Comparison of ENCODE assay signal across 13 cellular contexts in the genomic region with DNA sequence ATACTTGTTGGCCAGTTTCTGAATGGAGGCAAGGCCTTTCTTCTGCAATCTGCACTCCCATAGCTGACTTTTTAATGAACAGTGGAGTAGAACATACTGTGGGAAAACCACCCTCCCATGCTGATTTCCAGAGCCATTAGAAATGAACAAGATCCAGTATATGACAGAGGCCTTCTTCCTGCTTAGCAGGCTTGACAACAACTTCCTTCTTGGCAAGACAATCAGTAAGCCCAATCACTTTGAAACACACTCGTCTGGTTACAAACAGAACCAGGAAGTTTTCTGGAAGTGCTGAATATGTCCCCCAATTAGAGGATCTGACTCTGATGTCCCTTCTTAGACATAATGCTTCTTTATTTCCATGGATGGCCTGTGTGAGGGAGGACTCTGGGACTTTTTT.
A peak's percentile ranks its signal among the peaks of the same experiment; 100 is the strongest.
DNase-seq lines count a peak whose midpoint lies in the region; ATAC-seq and TF ChIP-seq lines count a peak whose summit lies in the region.
"Had no signal": no experiment of that assay in that cellular context is flagged by ENCODE, and none has a peak within 500 bp of the region (broad histone marks: within the 10 kb centered on the region; RNA-seq: fewer than 3 reads in every experiment).

No MANE protein-coding gene starts in this region.

- H2AFZ ChIP-seq in ACC112 (ENCODE audit: low read length, unreplicated experiment): peak overlapping the region; percentile 48

- peaks cover 57% of the 10 kb centered on the region for H3K4me1 Mint-ChIP-seq in chondrocyte (ENCODE audit: low read depth)
- no peaks in the 10 kb centered on the region for H3K4me1 Mint-ChIP-seq in activated CD4-positive, alpha-beta memory T cell treated with anti-CD3 and anti-CD28 coated beads for 36 hours (ENCODE audit: low read depth)

- DNase-seq in LNCaP clone FGC (ENCODE audit: low read depth): peak; percentile 85
- no peak for DNase-seq in chondrocyte (ENCODE audit: low spot score)
- peak; percentile 25 for DNase-seq in myocyte (ENCODE audit: low read depth)
- no peak for DNase-seq in GM03348 (ENCODE audit: low spot score)
- no peak for DNase-seq in activated CD4-positive, alpha-beta memory T cell treated with anti-CD3 and anti-CD28 coated beads for 36 hours
- DNase-seq: DMS79 treated with DMSO at 0.1 percent for 48 hours, NCI-H510A treated with DMSO at 0.1 percent for 48 hours, nucleus accumbens, SHP77 treated with DMSO at 0.1 percent for 48 hours had no signal

- ATAC-seq in HG02970 (IDR thresholded peaks at IDR 0.05; ENCODE audit: low FRiP score, unreplicated experiment) (no peak), HG03025 (IDR thresholded peaks at IDR 0.05; ENCODE audit: low FRiP score, unreplicated experiment) (no peak)

- CTCF ChIA-PET in activated CD4-positive, alpha-beta memory T cell treated with anti-CD3 and anti-CD28 coated beads for 36 hours (lab: Charles Lee): no interaction called here

- no peaks in the 10 kb centered on the region for H3K27me3 ChIP-seq in ACC112 (ENCODE audit: insufficient read depth, low read length)

- H3K27ac Mint-ChIP-seq in chondrocyte (ENCODE audit: unreplicated experiment): peak overlapping the region; percentile 92
- no peak overlapping the region for H3K27ac Mint-ChIP-seq in activated CD4-positive, alpha-beta memory T cell treated with anti-CD3 and anti-CD28 coated beads for 36 hours
- H3K27ac Mint-ChIP-seq: activated naive CD8-positive, alpha-beta T cell had no signal

- no peaks in the 10 kb centered on the region for H3K9me3 Mint-ChIP-seq in chondrocyte (ENCODE audit: low read depth)
- H3K9me3 Mint-ChIP-seq in activated CD4-positive, alpha-beta memory T cell treated with anti-CD3 and anti-CD28 coated beads for 36 hours: no peaks in the 10 kb centered on the region

- intact Hi-C loops in activated CD4-positive, alpha-beta memory T cell treated with anti-CD3 and anti-CD28 coated beads for 36 hours (cut with micrococcal nuclease): no loop called here

- no peak for TF ChIP-seq CTCF in LNCaP clone FGC (IDR thresholded peaks at IDR 0.05; ENCODE audit: control insufficient read depth, extremely low read depth, insufficient read depth)
- TF ChIP-seq CTCF in chondrocyte (IDR thresholded peaks at IDR 0.05): no peak

- no peak overlapping the region for H3K4me3 ChIP-seq in ACC112 (ENCODE audit: low read depth, low read length)
- no peak overlapping the region for H3K4me3 ChIP-seq in LNCaP clone FGC (ENCODE audit: low read depth, low read length)

- no peak overlapping the region for H3K27ac ChIP-seq in ACC112 (ENCODE audit: low read depth, low read length)

- POLR2A ChIA-PET in activated CD4-positive, alpha-beta memory T cell treated with anti-CD3 and anti-CD28 coated beads for 36 hours (lab: Charles Lee): no interaction called here

- H3K36me3 ChIP-seq in ACC112 (ENCODE audit: insufficient read depth, low read length): no peaks in the 10 kb centered on the region

- peaks cover 36% of the 10 kb centered on the region for H3K4me1 ChIP-seq in ACC112 (ENCODE audit: control insufficient read depth, insufficient read depth, low read length, unreplicated experiment)

- H3K79me2 ChIP-seq in ACC112 (ENCODE audit: control insufficient read depth, insufficient read depth, low read length, unreplicated experiment): no peaks in the 10 kb centered on the region

- no peak overlapping the region for H3K4me3 Mint-ChIP-seq in chondrocyte (ENCODE audit: unreplicated experiment)
- no peak overlapping the region for H3K4me3 Mint-ChIP-seq in activated CD4-positive, alpha-beta memory T cell treated with anti-CD3 and anti-CD28 coated beads for 36 hours
- H3K4me3 Mint-ChIP-seq: activated naive CD8-positive, alpha-beta T cell had no signal

- H3K36me3 Mint-ChIP-seq in chondrocyte (ENCODE audit: low read depth): no peaks in the 10 kb centered on the region
- H3K36me3 Mint-ChIP-seq in activated CD4-positive, alpha-beta memory T cell treated with anti-CD3 and anti-CD28 coated beads for 36 hours: no peaks in the 10 kb centered on the region
- H3K36me3 Mint-ChIP-seq: activated naive CD8-positive, alpha-beta T cell had no signal

- no peaks in the 10 kb centered on the region for H3K27me3 Mint-ChIP-seq in chondrocyte (ENCODE audit: low read depth)
- peaks cover 4% of the 10 kb centered on the region for H3K27me3 Mint-ChIP-seq in activated CD4-positive, alpha-beta memory T cell treated with anti-CD3 and anti-CD28 coated beads for 36 hours

Comparison
In these comparisons a context has a peak if more than half of its experiments do, and no peak if none do; other contexts are left out.
1. DNase-seq: peak in LNCaP clone FGC (single experiment) and myocyte (single experiment); none in chondrocyte (single experiment), GM03348 (single experiment) and activated CD4-positive, alpha-beta memory T cell treated with anti-CD3 and anti-CD28 coated beads for 36 hours (single experiment).